Comparison of ENCODE assay signal across 8 cellular contexts in the genomic region with DNA sequence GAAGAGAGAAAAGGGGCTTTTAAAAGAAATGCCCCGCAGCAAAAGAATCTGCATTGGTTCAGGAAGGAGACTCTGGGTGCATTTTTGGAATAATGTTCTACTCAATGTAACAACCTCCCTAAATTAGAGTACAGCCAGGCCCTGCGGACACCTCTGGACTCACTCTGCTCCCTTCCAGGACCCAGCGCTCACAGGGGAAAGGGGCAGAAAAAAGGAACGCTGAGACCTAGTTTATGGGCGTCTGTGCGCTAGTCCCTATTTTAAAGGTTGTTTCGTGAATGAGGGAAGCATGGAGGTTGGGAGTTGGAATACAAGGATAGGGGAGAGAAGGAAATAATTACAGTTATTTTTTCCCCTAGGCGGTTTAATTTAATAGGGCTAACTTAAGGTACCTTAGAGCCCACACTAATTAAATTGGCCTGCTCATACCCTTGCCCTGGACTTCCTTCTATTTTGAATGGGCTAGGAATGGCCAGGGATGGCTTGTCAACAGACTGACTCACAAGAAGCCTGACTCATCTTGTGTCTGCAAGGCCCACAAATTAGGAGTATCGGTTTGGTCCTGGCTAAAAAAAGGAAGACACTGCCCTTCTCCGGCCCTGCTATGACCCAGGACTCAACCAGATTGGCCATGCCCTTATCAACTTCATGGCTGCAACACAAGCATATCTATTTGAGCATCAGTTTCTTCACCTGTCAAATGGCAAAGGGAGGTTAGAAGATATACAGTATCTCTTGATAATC.
DNase-seq lines count a peak whose midpoint lies in the region; ATAC-seq and TF ChIP-seq lines count a peak whose summit lies in the region.

No MANE protein-coding gene starts in this region.

- peak overlapping the region; percentile 84; the same call in 1 of the 2 replicates for H2AFZ ChIP-seq in Loucy (ENCODE audit: low read length)

- no peaks in the 10 kb centered on the region for H3K36me3 ChIP-seq in Loucy (ENCODE audit: insufficient read depth, low read length)

- H3K9me3 ChIP-seq in Loucy (ENCODE audit: insufficient read depth, low read depth, low read length), result no peaks in the 10 kb centered on the region

- H3K9ac ChIP-seq in Loucy (ENCODE audit: low read depth, low read length, poor library complexity, severe bottlenecking), result peak overlapping the region; percentile 76

- peaks cover 24% of the 10 kb centered on the region for H3K79me2 ChIP-seq in Loucy (ENCODE audit: insufficient read depth, low read length)

- no peak for ATAC-seq in HG02763 (IDR thresholded peaks at IDR 0.05; ENCODE audit: unreplicated experiment)

- peaks cover 18% of the 10 kb centered on the region for H4K20me1 ChIP-seq in Loucy (ENCODE audit: insufficient read depth, low read length, poor library complexity, severe bottlenecking)

- H3K4me3 ChIP-seq in Loucy (ENCODE audit: low read length, poor library complexity, severe bottlenecking), result peak overlapping the region; percentile 82
- H3K4me3 ChIP-seq in astrocyte of the cerebellum (ENCODE audit: low read depth, low read length), result no peak overlapping the region

- TF ChIP-seq CTCF in Loucy (conservative IDR thresholded peaks at IDR 0.05; ENCODE audit: low read length) (no peak), astrocyte of the cerebellum (IDR thresholded peaks at IDR 0.05; ENCODE audit: low read depth, low read length, missing control alignments) (no peak)

- H3K27me3 ChIP-seq in Loucy (ENCODE audit: insufficient read depth, low read length, poor library complexity, severe bottlenecking), result no peaks in the 10 kb centered on the region

- peaks cover 43% of the 10 kb centered on the region for H3K4me1 ChIP-seq in Loucy (ENCODE audit: insufficient read depth, low read length, poor library complexity, severe bottlenecking)

- DNase-seq in DMS53 (lab: John Stamatoyannopoulos, UW) (peak; percentile 81), astrocyte of the cerebellum (ENCODE audit: low read depth) (peak; percentile 27), kidney tubule cell (ENCODE audit: low spot score) (peak; percentile 89), stromal cell of bone marrow (ENCODE audit: low read depth) (peak; percentile 82), NCI-H1092 treated with DMSO at 0.1 percent for 48 hours (lab: John Stamatoyannopoulos, UW) (no peak), GM19240 (ENCODE audit: insufficient read length, low spot score) (no peak)

- H3F3A ChIP-seq in Loucy (ENCODE audit: low read depth), result no peaks in the 10 kb centered on the region

- H3K9me2 ChIP-seq in Loucy (replicated peaks; ENCODE audit: low read depth, low read length), result no peaks in the 10 kb centered on the region

- in situ Hi-C loops in astrocyte of the cerebellum (cut with HindIII; ENCODE audit: low sequenced_read_pairs), result no loop called here

- H3K4me2 ChIP-seq in Loucy (ENCODE audit: low read depth, low read length, poor library complexity, severe bottlenecking), result peak overlapping the region; percentile 97

Comparison
In these comparisons a context has a peak if more than half of its experiments do, and no peak if none do; other contexts are left out.
1. DNase-seq: peak in DMS53 (single experiment), astrocyte of the cerebellum (single experiment), kidney tubule cell (single experiment) and stromal cell of bone marrow (single experiment); none in NCI-H1092 treated with DMSO at 0.1 percent for 48 hours (single experiment) and GM19240 (single experiment).